ENCODE assay signal across 1 cellular context in genomic region chr5:116763987-116764866, GRCh38.
TF ChIP-seq lines count a peak whose summit lies in the region.

No MANE protein-coding gene starts in this region.

TF ChIP-seq in HEK293, 187 proteins besides CTCF, POLR2A, EP300 and RAD21 (continued from another document):
- TF ChIP-seq PRDM10 (tag by site-specific recombination; IDR thresholded peaks at IDR 0.05) (peak; percentile 25; the same call in 1 of the 2 replicates), ZNF610 (tag by site-specific recombination; IDR thresholded peaks at IDR 0.05; ENCODE audit: borderline replicate concordance) (no peak)
TF ChIP-seq in HEK293: peak in this region for 4.
